10 cellular contexts compared by ENCODE assay signal in genomic region chr1:23090056-23090455, GRCh38.
"Had no signal": no experiment of that assay in that cellular context is flagged by ENCODE, and none has a peak within 500 bp of the region (broad histone marks: within the 10 kb centered on the region; RNA-seq: fewer than 3 reads in every experiment).

No MANE protein-coding gene starts in this region.

- FAIRE-seq: HepG2 had no signal

- H3K9me3 Mint-ChIP-seq: HFFc6, IgD-negative memory B cell had no signal

- H3K27ac Mint-ChIP-seq: HFFc6 had no signal

- DNase-seq: GM23248, GOT3, H7, HFFc6, KBM-7 had no signal

- H3K27ac ChIP-seq: GM23248, HL-60 had no signal

- ATAC-seq: HCT116, HepG2 had no signal

- H3K4me3 Mint-ChIP-seq: HFFc6, IgD-negative memory B cell had no signal

- H3K9ac ChIP-seq: GM23248 had no signal

- H3K9me3 ChIP-seq: HAP-1 had no signal

- H3K4me3 ChIP-seq: GM23248, HAP-1 had no signal

- H3K4me1 ChIP-seq: HAP-1 had no signal

- H3K27me3 Mint-ChIP-seq: IgD-negative memory B cell had no signal

- H2AFZ ChIP-seq: GM23248 had no signal
